Comparison of ENCODE assay signal across 18 cellular contexts in the genomic region with DNA sequence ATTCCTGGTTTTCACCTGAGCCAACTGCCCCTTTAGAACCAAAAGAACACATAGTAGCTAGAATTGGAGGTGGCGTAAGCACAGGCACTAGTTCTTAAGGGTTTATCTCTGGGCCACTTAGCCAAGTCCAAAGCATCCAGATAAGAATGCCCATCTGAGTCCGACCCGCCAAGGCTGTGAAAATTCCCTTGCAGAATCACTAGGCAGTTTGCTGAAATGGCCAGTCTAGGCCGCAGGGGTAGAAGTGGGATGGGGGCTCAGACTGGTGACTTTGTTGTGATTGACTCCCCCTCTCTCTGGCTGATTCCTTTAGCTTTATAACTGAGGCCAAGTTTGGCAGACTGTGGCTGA. TPM values are rescaled to one million over a fixed set of nuclear protein-coding genes. Genes with fewer than 3 reads are reported as not detected.
DNase-seq lines count a peak whose midpoint lies in the region; ATAC-seq and TF ChIP-seq lines count a peak whose summit lies in the region.
"Had no signal": no experiment of that assay in that cellular context is flagged by ENCODE, and none has a peak within 500 bp of the region (broad histone marks: within the 10 kb centered on the region; RNA-seq: fewer than 3 reads in every experiment).

No MANE protein-coding gene starts in this region.

- intact Hi-C loops in activated CD4-positive, alpha-beta memory T cell treated with anti-CD3 and anti-CD28 coated beads for 36 hours (cut with micrococcal nuclease) = loop anchor here (10.0 kb wide), 1 partner anchor 616 kb away; no protein-coding TSS in a partner anchor
- intact Hi-C loops in PC-3 (cut with micrococcal nuclease) = loop anchor here (5.0 kb wide), 3 partner anchors 66 to 164 kb away; no protein-coding TSS in a partner anchor

- BruUV-seq in PC-3 (replicated peaks; lab: Mats Ljungman, UMichigan) = no TSS peak

- peak overlapping the region; percentile 88 for H3K27ac ChIP-seq in ACC112 (ENCODE audit: low read depth, low read length)
- H3K27ac ChIP-seq in PC-3 (ENCODE audit: low read length) = peak overlapping the region; percentile 94
- peak overlapping the region; percentile 94 for H3K27ac ChIP-seq in hepatocyte
- no peak overlapping the region for H3K27ac ChIP-seq in effector memory CD4-positive, alpha-beta T cell (ENCODE audit: insufficient read depth, low read length, poor library complexity, severe bottlenecking)
- H3K27ac ChIP-seq: adrenal gland had no signal

- no peak overlapping the region for H3K9ac ChIP-seq in PC-3 (ENCODE audit: low read length)

- H3K9me3 Mint-ChIP-seq in activated CD4-positive, alpha-beta memory T cell treated with anti-CD3 and anti-CD28 coated beads, Interleukin-2, amount 10 ng/mL, durations not matched to agents 7 days and 5 days = no peaks in the 10 kb centered on the region
- H3K9me3 Mint-ChIP-seq in activated CD4-positive, alpha-beta memory T cell treated with anti-CD3 and anti-CD28 coated beads for 36 hours = peaks cover 3% of the 10 kb centered on the region
- H3K9me3 Mint-ChIP-seq: mesothelial cell of epicardium had no signal

- POLR2A ChIA-PET in activated CD4-positive, alpha-beta memory T cell treated with anti-CD3 and anti-CD28 coated beads, Interleukin-2, amount 10 ng/mL, durations not matched to agents 7 days and 5 days (lab: Charles Lee) = interaction anchor here (1.1 kb wide), 1 partner anchor 15 kb away, joined by 3 read pairs; no protein-coding TSS in a partner anchor
- POLR2A ChIA-PET in activated CD4-positive, alpha-beta memory T cell treated with anti-CD3 and anti-CD28 coated beads for 36 hours (lab: Charles Lee) = interaction anchor here (1.1 to 2.5 kb wide), 2 partner anchors 15 to 36 kb away, joined by 4 to 15 read pairs; no protein-coding TSS in a partner anchor
- POLR2A ChIA-PET in PC-3 (lab: Charles Lee; ENCODE audit: unreplicated experiment) = no interaction called here

- peaks cover 34% of the 10 kb centered on the region for H3K27me3 Mint-ChIP-seq in activated CD4-positive, alpha-beta memory T cell treated with anti-CD3 and anti-CD28 coated beads, Interleukin-2, amount 10 ng/mL, durations not matched to agents 7 days and 5 days
- peaks cover 45% of the 10 kb centered on the region for H3K27me3 Mint-ChIP-seq in activated CD4-positive, alpha-beta memory T cell treated with anti-CD3 and anti-CD28 coated beads for 36 hours

- ATAC-seq in PC-3 (no peak), GM18868 (IDR thresholded peaks at IDR 0.05; ENCODE audit: unreplicated experiment) (no peak)
- ATAC-seq: naive thymus-derived CD8-positive, alpha-beta T cell had no signal

- H3K4me3 Mint-ChIP-seq in activated CD4-positive, alpha-beta memory T cell treated with anti-CD3 and anti-CD28 coated beads, Interleukin-2, amount 10 ng/mL, durations not matched to agents 7 days and 5 days = peak overlapping the region; percentile 63
- no peak overlapping the region for H3K4me3 Mint-ChIP-seq in activated CD4-positive, alpha-beta memory T cell treated with anti-CD3 and anti-CD28 coated beads for 36 hours

- H3F3A ChIP-seq in PC-3 (ENCODE audit: low read length, unreplicated experiment) = peaks cover 5% of the 10 kb centered on the region

- DNase-seq in activated CD4-positive, alpha-beta memory T cell treated with anti-CD3 and anti-CD28 coated beads, Interleukin-2, amount 10 ng/mL, durations not matched to agents 7 days and 5 days = no peak
- no peak for DNase-seq in activated CD4-positive, alpha-beta memory T cell treated with anti-CD3 and anti-CD28 coated beads for 36 hours
- DNase-seq in PC-3 (no peak), hepatocyte (ENCODE audit: low spot score) (no peak), HuH-7 (ENCODE audit: low spot score) (no peak)
- DNase-seq in effector memory CD4-positive, alpha-beta T cell = no peak
- DNase-seq: ACHN; activated CD4-positive, alpha-beta T cell treated with anti-CD3 and anti-CD28 coated beads for 1 hour; activated effector memory CD4-positive, alpha-beta T cell treated with anti-CD3 and anti-CD28 coated beads, Interleukin-2, amount 50 U/mL, for 16 hours; adrenal gland; Karpas-422; naive thymus-derived CD8-positive, alpha-beta T cell; NCI-H187; SHP77 treated with DMSO at 0.1 percent for 48 hours; SW 1271 had no signal

- CTCF ChIA-PET in activated CD4-positive, alpha-beta memory T cell treated with anti-CD3 and anti-CD28 coated beads, Interleukin-2, amount 10 ng/mL, durations not matched to agents 7 days and 5 days (lab: Charles Lee) = interaction anchor here (1.2 to 8.8 kb wide), 8 partner anchors 9 to 371 kb away, joined by 3 to 136 read pairs (median 8); a partner anchor contains a TSS
- CTCF ChIA-PET in activated CD4-positive, alpha-beta memory T cell treated with anti-CD3 and anti-CD28 coated beads for 36 hours (lab: Charles Lee) = interaction anchor here (1.1 to 6.5 kb wide), 3 partner anchors 38 to 642 kb away, joined by 3 to 137 read pairs (median 3); no protein-coding TSS in a partner anchor
- CTCF ChIA-PET in PC-3 (lab: Charles Lee) = interaction anchor here (0.5 to 0.9 kb wide), 4 partner anchors 15 to 124 kb away, joined by 3 to 5 read pairs (median 4); no protein-coding TSS in a partner anchor

- H3K79me2 ChIP-seq in ACC112 (ENCODE audit: control insufficient read depth, insufficient read depth, low read length, unreplicated experiment) (peaks cover 31% of the 10 kb centered on the region), PC-3 (ENCODE audit: low read length) (peaks cover 25% of the 10 kb centered on the region), hepatocyte (peaks cover 18% of the 10 kb centered on the region)

- H2AFZ ChIP-seq in ACC112 (ENCODE audit: low read length, unreplicated experiment) (no peak overlapping the region), PC-3 (ENCODE audit: low read length) (no peak overlapping the region), hepatocyte (no peak overlapping the region)

- H3K27me3 ChIP-seq in ACC112 (ENCODE audit: insufficient read depth, low read length) (no peaks in the 10 kb centered on the region), PC-3 (ENCODE audit: low read length) (no peaks in the 10 kb centered on the region), hepatocyte (peaks cover 17% of the 10 kb centered on the region)
- H3K27me3 ChIP-seq in effector memory CD4-positive, alpha-beta T cell (replicated peaks; ENCODE audit: control insufficient read depth, insufficient read depth, low read length, poor library complexity, severe bottlenecking) = peaks cover 31% of the 10 kb centered on the region

- peaks cover 38% of the 10 kb centered on the region for H3K4me1 Mint-ChIP-seq in activated CD4-positive, alpha-beta memory T cell treated with anti-CD3 and anti-CD28 coated beads, Interleukin-2, amount 10 ng/mL, durations not matched to agents 7 days and 5 days
- peaks cover 28% of the 10 kb centered on the region for H3K4me1 Mint-ChIP-seq in activated CD4-positive, alpha-beta memory T cell treated with anti-CD3 and anti-CD28 coated beads for 36 hours (ENCODE audit: low read depth)

- TF ChIP-seq CTCF in PC-3 (conservative IDR thresholded peaks at IDR 0.05; ENCODE audit: low read depth, low read length) (no peak), hepatocyte (IDR thresholded peaks at IDR 0.05; ENCODE audit: poor library complexity) (no peak)

- H3K4me3 ChIP-seq in ACC112 (ENCODE audit: low read depth, low read length) = no peak overlapping the region
- H3K4me3 ChIP-seq in PC-3 (ENCODE audit: low read length) = no peak overlapping the region
- H3K4me3 ChIP-seq in hepatocyte = no peak overlapping the region
- no peak overlapping the region for H3K4me3 ChIP-seq in effector memory CD4-positive, alpha-beta T cell (ENCODE audit: insufficient read depth, low read depth, low read length, poor library complexity, severe bottlenecking)
- H3K4me3 ChIP-seq: adrenal gland had no signal

- H4K20me1 ChIP-seq in PC-3 (ENCODE audit: low read length) = peaks cover 18% of the 10 kb centered on the region
- H4K20me1 ChIP-seq in hepatocyte (ENCODE audit: insufficient read depth, poor library complexity, severe bottlenecking) = no peaks in the 10 kb centered on the region

- peaks cover 18% of the 10 kb centered on the region for H3K36me3 Mint-ChIP-seq in activated CD4-positive, alpha-beta memory T cell treated with anti-CD3 and anti-CD28 coated beads, Interleukin-2, amount 10 ng/mL, durations not matched to agents 7 days and 5 days (ENCODE audit: low read depth)
- peaks cover 17% of the 10 kb centered on the region for H3K36me3 Mint-ChIP-seq in activated CD4-positive, alpha-beta memory T cell treated with anti-CD3 and anti-CD28 coated beads for 36 hours
- H3K36me3 Mint-ChIP-seq: mesothelial cell of epicardium; naive thymus-derived CD8-positive, alpha-beta T cell had no signal

- 87% methylated on average over 4 of the region's 4 CpGs for WGBS in hepatocyte (ENCODE audit: low lambda C conversion rate, missing lambda C conversion rate)

- H3K4me2 ChIP-seq in PC-3 (ENCODE audit: low read length) (peak overlapping the region; percentile 89; the same call in 1 of the 2 replicates), hepatocyte (peak overlapping the region; percentile 96)

- H3K9me2 ChIP-seq in PC-3 (replicated peaks; ENCODE audit: low read length) (no peaks in the 10 kb centered on the region), hepatocyte (replicated peaks; ENCODE audit: insufficient read depth) (no peaks in the 10 kb centered on the region)

- H3K36me3 ChIP-seq in ACC112 (ENCODE audit: insufficient read depth, low read length) (peaks cover 16% of the 10 kb centered on the region; the same call in 1 of the 2 replicates), PC-3 (ENCODE audit: low read depth, low read length) (peaks cover 4% of the 10 kb centered on the region), hepatocyte (replicated peaks; ENCODE audit: insufficient read depth, low read depth) (no peaks in the 10 kb centered on the region)
- no peaks in the 10 kb centered on the region for H3K36me3 ChIP-seq in effector memory CD4-positive, alpha-beta T cell (ENCODE audit: control insufficient read depth, insufficient read depth, low read length)
- H3K36me3 ChIP-seq: adrenal gland had no signal

- H3K9me3 ChIP-seq in PC-3 (ENCODE audit: low read length) (no peaks in the 10 kb centered on the region), hepatocyte (ENCODE audit: low read depth) (no peaks in the 10 kb centered on the region)
- H3K9me3 ChIP-seq in effector memory CD4-positive, alpha-beta T cell (ENCODE audit: control insufficient read depth, low read length) = no peaks in the 10 kb centered on the region
- H3K9me3 ChIP-seq: adrenal gland had no signal

- peaks cover 41% of the 10 kb centered on the region for H3K4me1 ChIP-seq in ACC112 (ENCODE audit: control insufficient read depth, insufficient read depth, low read length, unreplicated experiment)
- peaks cover 47% of the 10 kb centered on the region for H3K4me1 ChIP-seq in PC-3 (ENCODE audit: insufficient read depth, low read length)
- H3K4me1 ChIP-seq in hepatocyte (ENCODE audit: insufficient read depth) = peaks cover 40% of the 10 kb centered on the region
- peaks cover 3% of the 10 kb centered on the region for H3K4me1 ChIP-seq in effector memory CD4-positive, alpha-beta T cell (ENCODE audit: control insufficient read depth, insufficient read depth, low read length, poor library complexity, severe bottlenecking)

- no peak overlapping the region for H3K27ac Mint-ChIP-seq in activated CD4-positive, alpha-beta memory T cell treated with anti-CD3 and anti-CD28 coated beads, Interleukin-2, amount 10 ng/mL, durations not matched to agents 7 days and 5 days
- H3K27ac Mint-ChIP-seq in activated CD4-positive, alpha-beta memory T cell treated with anti-CD3 and anti-CD28 coated beads for 36 hours = no peak overlapping the region
- H3K27ac Mint-ChIP-seq: naive thymus-derived CD8-positive, alpha-beta T cell had no signal

RNA-seq across cellular contexts. Expression of a gene that starts 2.6 kb away (rescaled TPM):
- 10 to 100 TPM; 21.3 to 23.8 TPM for total RNA-seq in activated CD4-positive, alpha-beta memory T cell treated with anti-CD3 and anti-CD28 coated beads, Interleukin-2, amount 10 ng/mL, durations not matched to agents 7 days and 5 days
- 10 to 100 TPM; 12.0 to 13.7 TPM for total RNA-seq in activated CD4-positive, alpha-beta memory T cell treated with anti-CD3 and anti-CD28 coated beads for 36 hours
- total RNA-seq in PC-3 (2014; rRNA removed) (99.9 and 182 TPM in 2 replicates), hepatocyte (26.6 and 28.6 TPM in 2 replicates)
- 27.8 and 38.8 TPM in 2 replicates for polyA plus RNA-seq in hepatocyte
- total RNA-seq: naive thymus-derived CD8-positive, alpha-beta T cell had no signal
- polyA plus RNA-seq: naive thymus-derived CD8-positive, alpha-beta T cell had no signal
